Comparison of ENCODE assay signal across 1 cellular context in the genomic region with DNA sequence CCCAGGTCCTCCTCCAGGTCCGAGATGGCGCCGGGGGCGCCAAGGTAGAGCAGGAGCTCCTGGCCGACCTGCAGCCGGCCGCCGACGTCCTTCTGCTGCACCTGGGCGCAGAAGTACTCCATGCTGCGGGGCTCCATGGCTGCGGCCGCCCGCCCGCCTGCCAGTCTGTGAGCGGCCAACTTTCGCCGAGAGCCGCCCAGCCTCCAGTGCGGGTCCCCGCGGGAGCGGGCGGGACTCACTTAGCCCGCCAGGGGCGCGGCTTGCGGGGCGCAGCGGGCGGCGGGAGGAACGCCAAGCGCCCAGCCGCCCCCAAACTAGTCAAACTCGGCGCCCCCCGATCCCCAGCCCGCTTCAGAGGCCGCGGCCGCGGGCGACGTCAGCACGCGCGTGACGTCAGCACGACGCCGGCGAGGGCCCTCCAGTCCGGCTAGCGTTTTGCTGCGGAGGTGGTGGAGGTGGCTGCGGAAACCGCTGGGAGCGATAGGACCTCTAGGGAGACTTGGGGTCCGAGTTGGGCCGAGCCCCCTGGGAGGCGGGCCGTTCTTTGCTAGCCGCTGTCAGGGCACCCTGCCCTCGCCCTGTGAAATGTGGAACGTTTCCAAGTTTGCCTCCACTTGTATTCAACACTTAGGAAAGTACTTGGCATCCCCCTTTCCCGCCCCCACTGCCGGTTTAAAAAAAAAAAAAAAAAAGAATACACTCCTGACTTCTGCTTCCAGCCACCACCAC.
A peak's percentile ranks its signal among the peaks of the same experiment; 100 is the strongest.
TF ChIP-seq lines count a peak whose summit lies in the region.

CLASP2 (minus strand) TSS at position 389 of the 729 bp plus-strand sequence; CDS start at position 137, 252 bp downstream.

TF ChIP-seq in HepG2, 621 proteins besides CTCF, POLR2A, EP300 and RAD21 (continued from another document and continues in another):
- no peak for TF ChIP-seq ZBTB25 (CRISPR knock-in tag; IDR thresholded peaks at IDR 0.05)
- TF ChIP-seq ZNF234 (CRISPR knock-in tag; conservative IDR thresholded peaks at IDR 0.05) = no peak
- no peak for TF ChIP-seq ZNF549 (CRISPR knock-in tag; IDR thresholded peaks at IDR 0.05)
- TF ChIP-seq HHEX (CRISPR knock-in tag; IDR thresholded peaks at IDR 0.05) = no peak
- TF ChIP-seq NFAT5 (CRISPR knock-in tag; IDR thresholded peaks at IDR 0.05) = no peak
- no peak for TF ChIP-seq ZNF761 (CRISPR knock-in tag; conservative IDR thresholded peaks at IDR 0.05)
- TF ChIP-seq ZBTB10 (CRISPR knock-in tag; IDR thresholded peaks at IDR 0.05; ENCODE audit: borderline replicate concordance) = no peak
- TF ChIP-seq ZNF775 (CRISPR knock-in tag; IDR thresholded peaks at IDR 0.05; ENCODE audit: borderline replicate concordance) = no peak
- TF ChIP-seq TFAP4 (IDR thresholded peaks at IDR 0.05; ENCODE audit: borderline replicate concordance, low read depth) = no peak
- TF ChIP-seq ZNF230 (CRISPR knock-in tag; IDR thresholded peaks at IDR 0.05) = 0 out of 2 replicates have a peak, but pooled peaks have one; percentile 34
- TF ChIP-seq, protein P1, sequence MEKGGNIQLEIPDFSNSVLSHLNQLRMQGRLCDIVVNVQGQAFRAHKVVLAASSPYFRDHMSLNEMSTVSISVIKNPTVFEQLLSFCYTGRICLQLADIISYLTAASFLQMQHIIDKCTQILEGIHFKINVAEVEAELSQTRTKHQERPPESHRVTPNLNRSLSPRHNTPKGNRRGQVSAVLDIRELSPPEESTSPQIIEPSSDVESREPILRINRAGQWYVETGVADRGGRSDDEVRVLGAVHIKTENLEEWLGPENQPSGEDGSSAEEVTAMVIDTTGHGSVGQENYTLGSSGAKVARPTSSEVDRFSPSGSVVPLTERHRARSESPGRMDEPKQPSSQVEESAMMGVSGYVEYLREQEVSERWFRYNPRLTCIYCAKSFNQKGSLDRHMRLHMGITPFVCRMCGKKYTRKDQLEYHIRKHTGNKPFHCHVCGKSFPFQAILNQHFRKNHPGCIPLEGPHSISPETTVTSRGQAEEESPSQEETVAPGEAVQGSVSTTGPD (CRISPR knock-in tag; IDR thresholded peaks at IDR 0.05) = no peak
- peak; percentile 78 for TF ChIP-seq GATAD1 (CRISPR knock-in tag; IDR thresholded peaks at IDR 0.05)
- TF ChIP-seq CENPT (CRISPR knock-in tag; IDR thresholded peaks at IDR 0.05; ENCODE audit: low read depth) = no peak
- TF ChIP-seq RERE (CRISPR knock-in tag; IDR thresholded peaks at IDR 0.05; ENCODE audit: low read depth) = no peak
- no peak for TF ChIP-seq TCF7 (IDR thresholded peaks at IDR 0.05; ENCODE audit: low read depth)
- TF ChIP-seq MTA1 (CRISPR knock-in tag; IDR thresholded peaks at IDR 0.05; ENCODE audit: borderline replicate concordance) = peak; percentile 74; the same call in 1 of the 2 replicates
- no peak for TF ChIP-seq RFX1 (IDR thresholded peaks at IDR 0.05)
- no peak for TF ChIP-seq CEBPB (IDR thresholded peaks at IDR 0.05; ENCODE audit: borderline replicate concordance, low read depth, low read length)
- TF ChIP-seq, protein P2, sequence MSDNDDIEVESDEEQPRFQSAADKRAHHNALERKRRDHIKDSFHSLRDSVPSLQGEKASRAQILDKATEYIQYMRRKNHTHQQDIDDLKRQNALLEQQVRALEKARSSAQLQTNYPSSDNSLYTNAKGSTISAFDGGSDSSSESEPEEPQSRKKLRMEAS (IDR thresholded peaks at IDR 0.05) = peak; percentile 54; the same call in 1 of the 2 replicates
- TF ChIP-seq KDM2A (CRISPR knock-in tag; IDR thresholded peaks at IDR 0.05; ENCODE audit: borderline replicate concordance, low read depth) = no peak; the same call in 1 of the 2 replicates
- TF ChIP-seq, protein P3, sequence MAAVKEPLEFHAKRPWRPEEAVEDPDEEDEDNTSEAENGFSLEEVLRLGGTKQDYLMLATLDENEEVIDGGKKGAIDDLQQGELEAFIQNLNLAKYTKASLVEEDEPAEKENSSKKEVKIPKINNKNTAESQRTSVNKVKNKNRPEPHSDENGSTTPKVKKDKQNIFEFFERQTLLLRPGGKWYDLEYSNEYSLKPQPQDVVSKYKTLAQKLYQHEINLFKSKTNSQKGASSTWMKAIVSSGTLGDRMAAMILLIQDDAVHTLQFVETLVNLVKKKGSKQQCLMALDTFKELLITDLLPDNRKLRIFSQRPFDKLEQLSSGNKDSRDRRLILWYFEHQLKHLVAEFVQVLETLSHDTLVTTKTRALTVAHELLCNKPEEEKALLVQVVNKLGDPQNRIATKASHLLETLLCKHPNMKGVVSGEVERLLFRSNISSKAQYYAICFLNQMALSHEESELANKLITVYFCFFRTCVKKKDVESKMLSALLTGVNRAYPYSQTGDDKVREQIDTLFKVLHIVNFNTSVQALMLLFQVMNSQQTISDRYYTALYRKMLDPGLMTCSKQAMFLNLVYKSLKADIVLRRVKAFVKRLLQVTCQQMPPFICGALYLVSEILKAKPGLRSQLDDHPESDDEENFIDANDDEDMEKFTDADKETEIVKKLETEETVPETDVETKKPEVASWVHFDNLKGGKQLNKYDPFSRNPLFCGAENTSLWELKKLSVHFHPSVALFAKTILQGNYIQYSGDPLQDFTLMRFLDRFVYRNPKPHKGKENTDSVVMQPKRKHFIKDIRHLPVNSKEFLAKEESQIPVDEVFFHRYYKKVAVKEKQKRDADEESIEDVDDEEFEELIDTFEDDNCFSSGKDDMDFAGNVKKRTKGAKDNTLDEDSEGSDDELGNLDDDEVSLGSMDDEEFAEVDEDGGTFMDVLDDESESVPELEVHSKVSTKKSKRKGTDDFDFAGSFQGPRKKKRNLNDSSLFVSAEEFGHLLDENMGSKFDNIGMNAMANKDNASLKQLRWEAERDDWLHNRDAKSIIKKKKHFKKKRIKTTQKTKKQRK (IDR thresholded peaks at IDR 0.05; ENCODE audit: low read length) = no peak
- peak; percentile 44; the same call in 1 of the 2 replicates for TF ChIP-seq ZNF337 (CRISPR knock-in tag; IDR thresholded peaks at IDR 0.05; ENCODE audit: borderline replicate concordance, low read depth)
- no peak for TF ChIP-seq ZBTB42 (CRISPR knock-in tag; IDR thresholded peaks at IDR 0.05)
- peak; percentile 38; the same call in 1 of the 2 replicates for TF ChIP-seq JUND (CRISPR knock-in tag; IDR thresholded peaks at IDR 0.05)
- TF ChIP-seq NCOR1 (IDR thresholded peaks at IDR 0.05; ENCODE audit: borderline replicate concordance, low read length) = no peak
- no peak for TF ChIP-seq HNRNPK (IDR thresholded peaks at IDR 0.05; ENCODE audit: low read depth, low read length, poor library complexity, severe bottlenecking)
- no peak for TF ChIP-seq CBFB (CRISPR knock-in tag; IDR thresholded peaks at IDR 0.05)
